Comparison of ENCODE assay signal across 1 cellular context in genomic region chr7:99990417-99990816, GRCh38.
TF ChIP-seq lines count a peak whose summit lies in the region.

No MANE protein-coding gene starts in this region.

TF ChIP-seq in GM23338, 12 proteins besides CTCF, POLR2A, EP300 and RAD21 (continued from another document):
- TF ChIP-seq ZNF462 (CRISPR knock-in tag; IDR thresholded peaks at IDR 0.05) (no peak), CREB1 (CRISPR knock-in tag; IDR thresholded peaks at IDR 0.05; ENCODE audit: low read depth) (no peak)
TF ChIP-seq in GM23338: peak in this region for 0.
